In genomic region chr6:121437861-121438651, GRCh38 we compare ENCODE assay signal across 1 cellular context.
A peak's percentile ranks its signal among the peaks of the same experiment; 100 is the strongest.
TF ChIP-seq lines count a peak whose summit lies in the region.

No MANE protein-coding gene starts in this region.

TF ChIP-seq in H1, 55 proteins besides CTCF, POLR2A, EP300 and RAD21 (continued from another document):
- TF ChIP-seq, protein P1, sequence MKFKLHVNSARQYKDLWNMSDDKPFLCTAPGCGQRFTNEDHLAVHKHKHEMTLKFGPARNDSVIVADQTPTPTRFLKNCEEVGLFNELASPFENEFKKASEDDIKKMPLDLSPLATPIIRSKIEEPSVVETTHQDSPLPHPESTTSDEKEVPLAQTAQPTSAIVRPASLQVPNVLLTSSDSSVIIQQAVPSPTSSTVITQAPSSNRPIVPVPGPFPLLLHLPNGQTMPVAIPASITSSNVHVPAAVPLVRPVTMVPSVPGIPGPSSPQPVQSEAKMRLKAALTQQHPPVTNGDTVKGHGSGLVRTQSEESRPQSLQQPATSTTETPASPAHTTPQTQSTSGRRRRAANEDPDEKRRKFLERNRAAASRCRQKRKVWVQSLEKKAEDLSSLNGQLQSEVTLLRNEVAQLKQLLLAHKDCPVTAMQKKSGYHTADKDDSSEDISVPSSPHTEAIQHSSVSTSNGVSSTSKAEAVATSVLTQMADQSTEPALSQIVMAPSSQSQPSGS (IDR thresholded peaks at IDR 0.05; ENCODE audit: low read length) = peak; percentile 84; the same call in 1 of the 2 replicates
- TF ChIP-seq RFX5 (IDR thresholded peaks at IDR 0.05; ENCODE audit: borderline replicate concordance, low read depth, low read length) = no peak
- peak; percentile 95 for TF ChIP-seq TEAD4 (IDR thresholded peaks at IDR 0.05; ENCODE audit: low read depth, low read length)
- TF ChIP-seq, protein P2, sequence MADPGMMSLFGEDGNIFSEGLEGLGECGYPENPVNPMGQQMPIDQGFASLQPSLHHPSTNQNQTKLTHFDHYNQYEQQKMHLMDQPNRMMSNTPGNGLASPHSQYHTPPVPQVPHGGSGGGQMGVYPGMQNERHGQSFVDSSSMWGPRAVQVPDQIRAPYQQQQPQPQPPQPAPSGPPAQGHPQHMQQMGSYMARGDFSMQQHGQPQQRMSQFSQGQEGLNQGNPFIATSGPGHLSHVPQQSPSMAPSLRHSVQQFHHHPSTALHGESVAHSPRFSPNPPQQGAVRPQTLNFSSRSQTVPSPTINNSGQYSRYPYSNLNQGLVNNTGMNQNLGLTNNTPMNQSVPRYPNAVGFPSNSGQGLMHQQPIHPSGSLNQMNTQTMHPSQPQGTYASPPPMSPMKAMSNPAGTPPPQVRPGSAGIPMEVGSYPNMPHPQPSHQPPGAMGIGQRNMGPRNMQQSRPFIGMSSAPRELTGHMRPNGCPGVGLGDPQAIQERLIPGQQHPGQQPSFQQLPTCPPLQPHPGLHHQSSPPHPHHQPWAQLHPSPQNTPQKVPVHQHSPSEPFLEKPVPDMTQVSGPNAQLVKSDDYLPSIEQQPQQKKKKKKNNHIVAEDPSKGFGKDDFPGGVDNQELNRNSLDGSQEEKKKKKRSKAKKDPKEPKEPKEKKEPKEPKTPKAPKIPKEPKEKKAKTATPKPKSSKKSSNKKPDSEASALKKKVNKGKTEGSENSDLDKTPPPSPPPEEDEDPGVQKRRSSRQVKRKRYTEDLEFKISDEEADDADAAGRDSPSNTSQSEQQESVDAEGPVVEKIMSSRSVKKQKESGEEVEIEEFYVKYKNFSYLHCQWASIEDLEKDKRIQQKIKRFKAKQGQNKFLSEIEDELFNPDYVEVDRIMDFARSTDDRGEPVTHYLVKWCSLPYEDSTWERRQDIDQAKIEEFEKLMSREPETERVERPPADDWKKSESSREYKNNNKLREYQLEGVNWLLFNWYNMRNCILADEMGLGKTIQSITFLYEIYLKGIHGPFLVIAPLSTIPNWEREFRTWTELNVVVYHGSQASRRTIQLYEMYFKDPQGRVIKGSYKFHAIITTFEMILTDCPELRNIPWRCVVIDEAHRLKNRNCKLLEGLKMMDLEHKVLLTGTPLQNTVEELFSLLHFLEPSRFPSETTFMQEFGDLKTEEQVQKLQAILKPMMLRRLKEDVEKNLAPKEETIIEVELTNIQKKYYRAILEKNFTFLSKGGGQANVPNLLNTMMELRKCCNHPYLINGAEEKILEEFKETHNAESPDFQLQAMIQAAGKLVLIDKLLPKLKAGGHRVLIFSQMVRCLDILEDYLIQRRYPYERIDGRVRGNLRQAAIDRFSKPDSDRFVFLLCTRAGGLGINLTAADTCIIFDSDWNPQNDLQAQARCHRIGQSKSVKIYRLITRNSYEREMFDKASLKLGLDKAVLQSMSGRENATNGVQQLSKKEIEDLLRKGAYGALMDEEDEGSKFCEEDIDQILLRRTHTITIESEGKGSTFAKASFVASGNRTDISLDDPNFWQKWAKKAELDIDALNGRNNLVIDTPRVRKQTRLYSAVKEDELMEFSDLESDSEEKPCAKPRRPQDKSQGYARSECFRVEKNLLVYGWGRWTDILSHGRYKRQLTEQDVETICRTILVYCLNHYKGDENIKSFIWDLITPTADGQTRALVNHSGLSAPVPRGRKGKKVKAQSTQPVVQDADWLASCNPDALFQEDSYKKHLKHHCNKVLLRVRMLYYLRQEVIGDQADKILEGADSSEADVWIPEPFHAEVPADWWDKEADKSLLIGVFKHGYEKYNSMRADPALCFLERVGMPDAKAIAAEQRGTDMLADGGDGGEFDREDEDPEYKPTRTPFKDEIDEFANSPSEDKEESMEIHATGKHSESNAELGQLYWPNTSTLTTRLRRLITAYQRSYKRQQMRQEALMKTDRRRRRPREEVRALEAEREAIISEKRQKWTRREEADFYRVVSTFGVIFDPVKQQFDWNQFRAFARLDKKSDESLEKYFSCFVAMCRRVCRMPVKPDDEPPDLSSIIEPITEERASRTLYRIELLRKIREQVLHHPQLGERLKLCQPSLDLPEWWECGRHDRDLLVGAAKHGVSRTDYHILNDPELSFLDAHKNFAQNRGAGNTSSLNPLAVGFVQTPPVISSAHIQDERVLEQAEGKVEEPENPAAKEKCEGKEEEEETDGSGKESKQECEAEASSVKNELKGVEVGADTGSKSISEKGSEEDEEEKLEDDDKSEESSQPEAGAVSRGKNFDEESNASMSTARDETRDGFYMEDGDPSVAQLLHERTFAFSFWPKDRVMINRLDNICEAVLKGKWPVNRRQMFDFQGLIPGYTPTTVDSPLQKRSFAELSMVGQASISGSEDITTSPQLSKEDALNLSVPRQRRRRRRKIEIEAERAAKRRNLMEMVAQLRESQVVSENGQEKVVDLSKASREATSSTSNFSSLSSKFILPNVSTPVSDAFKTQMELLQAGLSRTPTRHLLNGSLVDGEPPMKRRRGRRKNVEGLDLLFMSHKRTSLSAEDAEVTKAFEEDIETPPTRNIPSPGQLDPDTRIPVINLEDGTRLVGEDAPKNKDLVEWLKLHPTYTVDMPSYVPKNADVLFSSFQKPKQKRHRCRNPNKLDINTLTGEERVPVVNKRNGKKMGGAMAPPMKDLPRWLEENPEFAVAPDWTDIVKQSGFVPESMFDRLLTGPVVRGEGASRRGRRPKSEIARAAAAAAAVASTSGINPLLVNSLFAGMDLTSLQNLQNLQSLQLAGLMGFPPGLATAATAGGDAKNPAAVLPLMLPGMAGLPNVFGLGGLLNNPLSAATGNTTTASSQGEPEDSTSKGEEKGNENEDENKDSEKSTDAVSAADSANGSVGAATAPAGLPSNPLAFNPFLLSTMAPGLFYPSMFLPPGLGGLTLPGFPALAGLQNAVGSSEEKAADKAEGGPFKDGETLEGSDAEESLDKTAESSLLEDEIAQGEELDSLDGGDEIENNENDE (IDR thresholded peaks at IDR 0.05; ENCODE audit: insufficient replicate concordance, low read length) = peak; percentile 73
- peak; percentile 84 for TF ChIP-seq YY1 (IDR thresholded peaks at IDR 0.05; ENCODE audit: low read depth, low read length)
- TF ChIP-seq SIN3A (conservative IDR thresholded peaks at IDR 0.05 in 1 of 2, IDR thresholded peaks at IDR 0.05 in 1 of 2; ENCODE audit: low read depth in 1 of 2, low read length in 2 of 2) = peak; percentile 89 to 92
- no peak for TF ChIP-seq BRCA1 (IDR thresholded peaks at IDR 0.05; ENCODE audit: low read depth, low read length)
- TF ChIP-seq, protein P3, sequence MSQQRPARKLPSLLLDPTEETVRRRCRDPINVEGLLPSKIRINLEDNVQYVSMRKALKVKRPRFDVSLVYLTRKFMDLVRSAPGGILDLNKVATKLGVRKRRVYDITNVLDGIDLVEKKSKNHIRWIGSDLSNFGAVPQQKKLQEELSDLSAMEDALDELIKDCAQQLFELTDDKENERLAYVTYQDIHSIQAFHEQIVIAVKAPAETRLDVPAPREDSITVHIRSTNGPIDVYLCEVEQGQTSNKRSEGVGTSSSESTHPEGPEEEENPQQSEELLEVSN (IDR thresholded peaks at IDR 0.05) = no peak
- peak; percentile 96 for TF ChIP-seq POLR2AphosphoS5 (IDR thresholded peaks at IDR 0.05; ENCODE audit: low read depth, low read length)
- peak; percentile 92 for TF ChIP-seq TAF7 (optimal IDR thresholded peaks at IDR 0.05; ENCODE audit: borderline replicate concordance, low read depth, low read length)
- TF ChIP-seq CHD2 (IDR thresholded peaks at IDR 0.05; ENCODE audit: low read length) = peak; percentile 11; the same call in 1 of the 2 replicates
- no peak for TF ChIP-seq USF2 (IDR thresholded peaks at IDR 0.05; ENCODE audit: low read length)
- TF ChIP-seq SUZ12 (IDR thresholded peaks at IDR 0.05; ENCODE audit: low read length) = no peak
- peak; percentile 92 for TF ChIP-seq TAF1 (IDR thresholded peaks at IDR 0.05; ENCODE audit: low read depth, low read length)
- peak; percentile 87 for TF ChIP-seq TBP (IDR thresholded peaks at IDR 0.05; ENCODE audit: low read depth, low read length)
- TF ChIP-seq SP2 (IDR thresholded peaks at IDR 0.05; ENCODE audit: low read length) = no peak
